ENCODE assay signal across 1 cellular context in genomic region chr7:1204460-1204859, GRCh38.
TF ChIP-seq lines count a peak whose summit lies in the region.

No MANE protein-coding gene starts in this region.

TF ChIP-seq in GM12878, 131 proteins besides CTCF, POLR2A, EP300 and RAD21 (continued from another document):
- TF ChIP-seq BCL3 (IDR thresholded peaks at IDR 0.05; ENCODE audit: borderline replicate concordance, insufficient read depth, low read depth, low read length, poor library complexity, severe bottlenecking), result peak; percentile 86
